Comparison of ENCODE assay signal across 9 cellular contexts in the genomic region with DNA sequence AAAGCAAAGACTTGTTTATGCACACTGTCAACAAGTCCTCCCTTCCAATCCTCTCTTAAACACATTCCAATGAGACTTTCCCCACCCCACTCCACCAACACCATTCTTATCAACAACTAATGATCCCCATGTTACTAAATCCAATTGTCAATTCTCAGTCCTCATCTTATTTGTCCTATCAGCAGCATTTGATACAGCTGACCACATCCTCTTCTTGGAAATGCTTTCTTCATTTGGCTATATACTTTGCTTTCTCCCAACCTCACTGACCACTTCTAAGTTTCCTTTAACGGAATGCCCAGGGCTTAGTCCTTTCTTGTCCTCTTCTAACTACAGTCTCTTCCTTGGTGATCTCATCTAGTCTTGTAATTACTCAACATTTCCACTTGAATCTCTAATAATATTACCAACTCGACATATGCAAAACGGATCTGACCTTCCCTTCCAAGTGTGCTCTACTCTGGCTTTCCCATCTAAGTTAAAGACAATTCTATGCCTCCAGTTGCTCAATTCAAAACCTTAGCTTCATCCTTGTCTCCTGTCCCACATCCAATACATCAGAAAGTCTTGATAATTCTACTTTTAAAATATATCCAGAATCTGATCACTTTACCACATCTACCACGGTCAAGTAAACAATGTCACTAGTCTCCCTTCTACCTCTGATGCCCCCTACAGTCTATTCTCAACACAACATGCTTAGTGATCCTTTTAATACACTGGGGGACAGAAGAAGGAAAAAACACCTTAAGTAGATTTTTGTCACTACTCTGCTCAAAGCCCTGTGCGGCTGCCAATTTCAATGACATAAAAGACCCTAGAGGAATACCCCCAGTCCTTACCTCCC. TPM values are rescaled to one million over a fixed set of nuclear protein-coding genes. Genes with fewer than 3 reads are reported as not detected.
DNase-seq lines count a peak whose midpoint lies in the region; ATAC-seq, FAIRE-seq and TF ChIP-seq lines count a peak whose summit lies in the region.
"Had no signal": no experiment of that assay in that cellular context is flagged by ENCODE, and none has a peak within 500 bp of the region (broad histone marks: within the 10 kb centered on the region; RNA-seq: fewer than 3 reads in every experiment).

No MANE protein-coding gene starts in this region.

- POLR2A ChIA-PET in activated CD4-positive, alpha-beta memory T cell treated with anti-CD3 and anti-CD28 coated beads, Interleukin-2, amount 10 ng/mL, durations not matched to agents 7 days and 5 days (lab: Charles Lee) = no interaction called here

- H3K9me3 ChIP-seq in CD4-positive, CD25-positive, alpha-beta regulatory T cell (ENCODE audit: control insufficient read depth in 2 of 2, low read length in 2 of 2) = no peaks in the 10 kb centered on the region
- no peaks in the 10 kb centered on the region for H3K9me3 ChIP-seq in upper lobe of right lung
- H3K9me3 ChIP-seq: right lobe of liver had no signal

- intact Hi-C loops in upper lobe of right lung (cut with DNase I) = no loop called here

- peak overlapping the region; percentile 13 to 49 (median 45) for H3K27ac Mint-ChIP-seq in CD4-positive, CD25-positive, alpha-beta regulatory T cell
- peak overlapping the region; percentile 13 for H3K27ac Mint-ChIP-seq in activated CD4-positive, alpha-beta memory T cell treated with anti-CD3 and anti-CD28 coated beads, Interleukin-2, amount 10 ng/mL, durations not matched to agents 7 days and 5 days

- peaks cover 3% of the 10 kb centered on the region for H3K36me3 Mint-ChIP-seq in CD4-positive, CD25-positive, alpha-beta regulatory T cell
- peaks cover 19% of the 10 kb centered on the region for H3K36me3 Mint-ChIP-seq in activated CD4-positive, alpha-beta memory T cell treated with anti-CD3 and anti-CD28 coated beads, Interleukin-2, amount 10 ng/mL, durations not matched to agents 7 days and 5 days (ENCODE audit: low read depth)

- H3K27ac ChIP-seq in CD4-positive, CD25-positive, alpha-beta regulatory T cell (ENCODE audit: insufficient read depth, low read length, poor library complexity, severe bottlenecking) = no peak overlapping the region
- no peak overlapping the region for H3K27ac ChIP-seq in upper lobe of right lung
- H3K27ac ChIP-seq: right lobe of liver had no signal

- no peaks in the 10 kb centered on the region for H3K4me1 ChIP-seq in CD4-positive, CD25-positive, alpha-beta regulatory T cell (ENCODE audit: control insufficient read depth, insufficient read depth, low read length, poor library complexity, severe bottlenecking)
- peaks cover 4% of the 10 kb centered on the region for H3K4me1 ChIP-seq in upper lobe of right lung
- H3K4me1 ChIP-seq: right lobe of liver had no signal

- H3K27me3 Mint-ChIP-seq in CD4-positive, CD25-positive, alpha-beta regulatory T cell = no peaks in the 10 kb centered on the region
- no peaks in the 10 kb centered on the region for H3K27me3 Mint-ChIP-seq in activated CD4-positive, alpha-beta memory T cell treated with anti-CD3 and anti-CD28 coated beads, Interleukin-2, amount 10 ng/mL, durations not matched to agents 7 days and 5 days

- CTCF ChIA-PET in activated CD4-positive, alpha-beta memory T cell treated with anti-CD3 and anti-CD28 coated beads, Interleukin-2, amount 10 ng/mL, durations not matched to agents 7 days and 5 days (lab: Charles Lee) = interaction anchor here (0.6 to 2.3 kb wide), 3 partner anchors 10 to 23 kb away, joined by 3 to 8 read pairs (median 3); no protein-coding TSS in a partner anchor

- no peaks in the 10 kb centered on the region for H3K36me3 ChIP-seq in CD4-positive, CD25-positive, alpha-beta regulatory T cell (ENCODE audit: control insufficient read depth, insufficient read depth, low read length)
- H3K36me3 ChIP-seq in upper lobe of right lung = no peaks in the 10 kb centered on the region
- H3K36me3 ChIP-seq: right lobe of liver had no signal

- H3K27me3 ChIP-seq in CD4-positive, CD25-positive, alpha-beta regulatory T cell (ENCODE audit: control insufficient read depth, insufficient read depth, low read length) = no peaks in the 10 kb centered on the region
- H3K27me3 ChIP-seq in upper lobe of right lung = no peaks in the 10 kb centered on the region
- H3K27me3 ChIP-seq: right lobe of liver had no signal

- no peak for DNase-seq in CD4-positive, CD25-positive, alpha-beta regulatory T cell
- DNase-seq in GM19239 (ENCODE audit: insufficient read length, low spot score) (no peak), upper lobe of right lung (no peak), GM19238 (ENCODE audit: insufficient read length, low spot score) (no peak)
- no peak for DNase-seq in activated CD4-positive, alpha-beta memory T cell treated with anti-CD3 and anti-CD28 coated beads, Interleukin-2, amount 10 ng/mL, durations not matched to agents 7 days and 5 days
- DNase-seq in stimulated activated CD8-positive, alpha-beta memory T cell treated with anti-CD3 and anti-CD28 coated beads, Interleukin-4, amount 100 ng/mL, for 48 hours = no peak
- no peak for DNase-seq in activated CD4-positive, alpha-beta T cell treated with anti-CD3 and anti-CD28 coated beads, Interleukin-2, amount 50 U/mL, for 48 hours
- DNase-seq: right lobe of liver had no signal

- FAIRE-seq in GM19239 (lab: Jason Lieb, UNC) = peak; percentile 72

- peaks cover 0 to 13% (median 2%) of the 10 kb centered on the region in 7 donors for H3K9me3 Mint-ChIP-seq in CD4-positive, CD25-positive, alpha-beta regulatory T cell
- peaks cover 13% of the 10 kb centered on the region for H3K9me3 Mint-ChIP-seq in activated CD4-positive, alpha-beta memory T cell treated with anti-CD3 and anti-CD28 coated beads, Interleukin-2, amount 10 ng/mL, durations not matched to agents 7 days and 5 days

- H3K4me3 Mint-ChIP-seq in CD4-positive, CD25-positive, alpha-beta regulatory T cell = no peak overlapping the region
- H3K4me3 Mint-ChIP-seq in activated CD4-positive, alpha-beta memory T cell treated with anti-CD3 and anti-CD28 coated beads, Interleukin-2, amount 10 ng/mL, durations not matched to agents 7 days and 5 days = no peak overlapping the region

- no peak overlapping the region for H3K4me3 ChIP-seq in CD4-positive, CD25-positive, alpha-beta regulatory T cell (ENCODE audit: low read depth, low read length)
- H3K4me3 ChIP-seq in upper lobe of right lung = no peak overlapping the region
- H3K4me3 ChIP-seq: right lobe of liver had no signal

- no peak for ATAC-seq in CD4-positive, CD25-positive, alpha-beta regulatory T cell (ENCODE audit: low read depth in 2 of 2)
- ATAC-seq in HG03175 (IDR thresholded peaks at IDR 0.05; ENCODE audit: unreplicated experiment) (peak; percentile 67), upper lobe of right lung (peak; percentile 75)

- no peak for TF ChIP-seq CTCF in upper lobe of right lung (IDR thresholded peaks at IDR 0.05)

- H3K4me1 Mint-ChIP-seq in CD4-positive, CD25-positive, alpha-beta regulatory T cell = peaks cover 0 to 53% (median 41%) of the 10 kb centered on the region in 4 donors
- peaks cover 34% of the 10 kb centered on the region for H3K4me1 Mint-ChIP-seq in activated CD4-positive, alpha-beta memory T cell treated with anti-CD3 and anti-CD28 coated beads, Interleukin-2, amount 10 ng/mL, durations not matched to agents 7 days and 5 days

RNA-seq across cellular contexts. Expression of gene AGTPBP1, which starts 25.5 kb away (rescaled TPM):
- 55.6 TPM for total RNA-seq in CD4-positive, CD25-positive, alpha-beta regulatory T cell
- 10 to 100 TPM; 21.1 to 24.7 (median 23.3) TPM for polyA plus RNA-seq in CD4-positive, CD25-positive, alpha-beta regulatory T cell
- 10 to 100 TPM; 39.3 to 41.8 TPM for total RNA-seq in activated CD4-positive, alpha-beta memory T cell treated with anti-CD3 and anti-CD28 coated beads, Interleukin-2, amount 10 ng/mL, durations not matched to agents 7 days and 5 days
- total RNA-seq in upper lobe of right lung = 51.7 TPM

Comparison
In these comparisons a context has a peak if more than half of its experiments do, and no peak if none do; other contexts are left out.
1. ATAC-seq: peak in HG03175 (single experiment) and upper lobe of right lung (single experiment); none in CD4-positive, CD25-positive, alpha-beta regulatory T cell (0 of 2).